ENCODE assay signal across 22 cellular contexts in the genomic region with DNA sequence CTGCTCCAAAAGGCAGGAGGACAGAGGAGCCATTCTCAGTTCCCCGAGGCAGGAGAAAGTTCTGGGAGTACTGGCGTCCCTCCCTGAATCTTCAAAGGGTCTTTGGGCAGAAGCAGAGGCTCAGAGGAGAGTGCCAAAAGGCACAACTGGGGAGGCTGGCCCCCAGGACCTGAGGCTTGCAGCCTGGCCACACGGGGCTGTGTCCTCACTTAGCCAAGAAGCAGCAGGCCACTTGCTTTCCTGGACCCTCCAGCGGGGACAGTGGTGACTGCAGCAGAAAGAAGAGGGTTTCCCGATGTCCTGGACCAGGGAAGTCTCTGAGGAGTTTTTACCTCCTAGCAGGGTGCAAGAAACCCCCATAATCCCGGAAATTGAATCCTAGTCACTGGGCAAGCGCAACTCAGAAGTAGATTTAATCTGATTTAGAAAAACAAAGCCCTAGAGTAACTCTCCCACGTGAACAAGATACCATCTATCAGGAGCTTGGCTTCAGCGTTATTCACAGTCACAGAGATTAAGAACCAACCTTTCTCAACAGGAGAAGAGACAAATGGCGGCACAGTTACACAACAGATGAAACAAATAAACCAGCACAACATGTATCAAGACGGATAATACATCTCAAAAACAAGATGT. TPM values are rescaled to one million over a fixed set of nuclear protein-coding genes. Genes with fewer than 3 reads are reported as not detected.
A peak's percentile ranks its signal among the peaks of the same experiment; 100 is the strongest.
DNase-seq lines count a peak whose midpoint lies in the region; ATAC-seq, FAIRE-seq and TF ChIP-seq lines count a peak whose summit lies in the region.
"Had no signal": no experiment of that assay in that cellular context is flagged by ENCODE, and none has a peak within 500 bp of the region (broad histone marks: within the 10 kb centered on the region; RNA-seq: fewer than 3 reads in every experiment).

No MANE protein-coding gene starts in this region.

- no peak for TF ChIP-seq RAD21 in K562 (CRISPR knock-in tag; conservative IDR thresholded peaks at IDR 0.05 in 1 of 2, IDR thresholded peaks at IDR 0.05 in 1 of 2)

- H3K4me1 Mint-ChIP-seq in activated naive CD8-positive, alpha-beta T cell treated with anti-CD3 and anti-CD28 coated beads, Interleukin-2, amount 50 U/mL, for 24 hours = no peaks in the 10 kb centered on the region
- no peaks in the 10 kb centered on the region for H3K4me1 Mint-ChIP-seq in activated naive CD8-positive, alpha-beta T cell treated with anti-CD3 and anti-CD28 coated beads for 36 hours
- H3K4me1 Mint-ChIP-seq: CD14-positive monocyte had no signal

- no peaks in the 10 kb centered on the region for H3K79me2 ChIP-seq in K562 (ENCODE audit: control insufficient read depth, insufficient read depth, low read length)

- H3K4me1 ChIP-seq in K562 (replicated peaks in 1 of 2; ENCODE audit: control insufficient read depth in 2 of 2, insufficient read depth in 2 of 2, low read length in 2 of 2) (peaks cover 2 to 11% of the 10 kb centered on the region in 2 experiments; a peak in 4 of 5 replicates), neuronal stem cell (ENCODE audit: control insufficient read depth in 2 of 2, insufficient read depth in 1 of 2, low read depth in 1 of 2, low read length in 2 of 2) (no peaks in the 10 kb centered on the region), stomach (peaks cover 0 to 4% (median 0%) of the 10 kb centered on the region in 4 donors)

- H3K36me3 ChIP-seq in K562 (ENCODE audit: control insufficient read depth, insufficient read depth, low read length) (no peaks in the 10 kb centered on the region), neuronal stem cell (replicated peaks in 1 of 2; ENCODE audit: control insufficient read depth in 2 of 2, insufficient read depth in 2 of 2, low read length in 2 of 2) (no peaks in the 10 kb centered on the region), stomach (no peaks in the 10 kb centered on the region)

- no TSS peak for BruUV-seq in K562 (replicated peaks; lab: Mats Ljungman, UMichigan)

- H2BK15ac ChIP-seq in neuronal stem cell (ENCODE audit: low read length) = no peak overlapping the region

- no peak overlapping the region for H3K4ac ChIP-seq in neuronal stem cell (ENCODE audit: low read length)

- H2BK5ac ChIP-seq in neuronal stem cell (ENCODE audit: low read length) = no peak overlapping the region

- H3K4me3 ChIP-seq in K562 (no peak overlapping the region), neuronal stem cell (ENCODE audit: low read length in 2 of 2) (no peak overlapping the region), stomach (no peak overlapping the region)
- H3K4me3 ChIP-seq: PC-9, SK-N-MC had no signal

- TF ChIP-seq POLR2A in K562 (conservative IDR thresholded peaks at IDR 0.05) (no peak), stomach (IDR thresholded peaks at IDR 0.05) (no peak)

- H3K23ac ChIP-seq in neuronal stem cell (ENCODE audit: low read depth, low read length, poor library complexity) = no peak overlapping the region

- peaks cover 7% of the 10 kb centered on the region for H3K27me3 Mint-ChIP-seq in activated naive CD8-positive, alpha-beta T cell treated with anti-CD3 and anti-CD28 coated beads, Interleukin-2, amount 50 U/mL, for 24 hours
- peaks cover 20% of the 10 kb centered on the region for H3K27me3 Mint-ChIP-seq in activated naive CD8-positive, alpha-beta T cell treated with anti-CD3 and anti-CD28 coated beads for 36 hours

- H3K27ac ChIP-seq in K562 (ENCODE audit: extremely low read depth, low read depth, low read length) (no peak overlapping the region), neuronal stem cell (replicated peaks; ENCODE audit: low read length) (no peak overlapping the region), stomach (no peak overlapping the region)
- H3K27ac ChIP-seq: PC-9, SK-N-MC had no signal

- H2BK120ac ChIP-seq in neuronal stem cell (ENCODE audit: low read depth, low read length) = no peak overlapping the region

- H3K4me2 ChIP-seq in K562 (ENCODE audit: insufficient read depth, low read length) = no peak overlapping the region
- no peak overlapping the region for H3K4me2 ChIP-seq in neuronal stem cell (ENCODE audit: insufficient read depth, low read length, poor library complexity, severe bottlenecking)
- H3K4me2 ChIP-seq: PC-9 had no signal

- no peaks in the 10 kb centered on the region for H3K9me1 ChIP-seq in K562 (ENCODE audit: control insufficient read depth, insufficient read depth, low read length)

- H3K4me3 Mint-ChIP-seq in activated naive CD8-positive, alpha-beta T cell treated with anti-CD3 and anti-CD28 coated beads, Interleukin-2, amount 50 U/mL, for 24 hours = no peak overlapping the region
- H3K4me3 Mint-ChIP-seq in activated naive CD8-positive, alpha-beta T cell treated with anti-CD3 and anti-CD28 coated beads for 36 hours = no peak overlapping the region
- H3K4me3 Mint-ChIP-seq: CD14-positive monocyte, HFFc6 had no signal

- H3K14ac ChIP-seq in neuronal stem cell (ENCODE audit: low read length) = no peak overlapping the region

- no peaks in the 10 kb centered on the region for H3K9me3 ChIP-seq in K562 (replicated peaks; ENCODE audit: control insufficient read depth, insufficient read depth, low read depth, low read length)
- H3K9me3 ChIP-seq in neuronal stem cell (replicated peaks in 1 of 2; ENCODE audit: control insufficient read depth in 2 of 2, insufficient read depth in 1 of 2, low read depth in 1 of 2, low read length in 2 of 2) = no peaks in the 10 kb centered on the region
- no peaks in the 10 kb centered on the region for H3K9me3 ChIP-seq in stomach

- H3K9ac ChIP-seq in K562 (ENCODE audit: insufficient read depth in 1 of 2, low read depth in 2 of 2, low read length in 2 of 2) (no peak overlapping the region), neuronal stem cell (ENCODE audit: low read depth, low read length, poor library complexity) (no peak overlapping the region)

- no peak overlapping the region for H2BK12ac ChIP-seq in neuronal stem cell (ENCODE audit: low read length)

- FAIRE-seq in K562 (lab: Jason Lieb, UNC) = no peak
- FAIRE-seq: H54 had no signal

- TF ChIP-seq EP300 in K562 (IDR thresholded peaks at IDR 0.05; ENCODE audit: low read length) (no peak), stomach (IDR thresholded peaks at IDR 0.05) (no peak)

- WGBS in K562 (ENCODE audit: insufficient coverage, low coverage, missing lambda C conversion rate) = 2% methylated on average over 11 of the region's 11 CpGs
- WGBS in neuronal stem cell (ENCODE audit: extremely low coverage in 2 of 2, insufficient read length in 2 of 2, insufficient replicate concordance in 1 of 2), 2 donors = no CpG with 5 or more reads among the region's 11 CpGs
- WGBS in stomach, 5 donors = 41 to 69% (median 50%) methylated on average over 11 of the region's 11 CpGs

- H2AFZ ChIP-seq in K562 (ENCODE audit: low read depth, low read length) = no peak overlapping the region
- H2AFZ ChIP-seq in neuronal stem cell (ENCODE audit: low read length) = peak overlapping the region; percentile 68
- H2AFZ ChIP-seq: PC-9 had no signal

- in situ Hi-C loops in K562 (cut with MboI) = no loop called here

- peaks cover 5% of the 10 kb centered on the region; the same call in 1 of the 2 replicates for H4K20me1 ChIP-seq in K562 (replicated peaks; ENCODE audit: control insufficient read depth, insufficient read depth, low read length)

- H2AK5ac ChIP-seq in neuronal stem cell (ENCODE audit: low read depth, low read length) = peak overlapping the region; percentile 84

- H3K27ac Mint-ChIP-seq in activated naive CD8-positive, alpha-beta T cell treated with anti-CD3 and anti-CD28 coated beads, Interleukin-2, amount 50 U/mL, for 24 hours = no peak overlapping the region
- H3K27ac Mint-ChIP-seq in activated naive CD8-positive, alpha-beta T cell treated with anti-CD3 and anti-CD28 coated beads for 36 hours = no peak overlapping the region
- H3K27ac Mint-ChIP-seq: CD14-positive monocyte, HFFc6 had no signal

- no peaks in the 10 kb centered on the region for H3K9me3 Mint-ChIP-seq in activated naive CD8-positive, alpha-beta T cell treated with anti-CD3 and anti-CD28 coated beads, Interleukin-2, amount 50 U/mL, for 24 hours
- no peaks in the 10 kb centered on the region for H3K9me3 Mint-ChIP-seq in activated naive CD8-positive, alpha-beta T cell treated with anti-CD3 and anti-CD28 coated beads for 36 hours
- H3K9me3 Mint-ChIP-seq: CD14-positive monocyte, HFFc6 had no signal

- POLR2A ChIA-PET in K562 (lab: Yijun Ruan, JAX) = interaction anchor here (1.3 kb wide), 1 partner anchor 11 kb away, joined by 3 read pairs; no protein-coding TSS in a partner anchor

- peak overlapping the region; percentile 89 for H3K18ac ChIP-seq in neuronal stem cell (ENCODE audit: low read length)

- DNase-seq in activated naive CD8-positive, alpha-beta T cell treated with anti-CD3 and anti-CD28 coated beads, Interleukin-2, amount 50 U/mL, for 24 hours = no peak
- no peak for DNase-seq in activated naive CD8-positive, alpha-beta T cell treated with anti-CD3 and anti-CD28 coated beads for 36 hours
- peak; percentile 89 for DNase-seq in NCI-H82 (lab: John Stamatoyannopoulos, UW)
- DNase-seq in K562 (ENCODE audit: extremely low read depth in 1 of 4, low spot score in 3 of 4) = no peak
- no peak for DNase-seq in neuronal stem cell (ENCODE audit: low spot score)
- DNase-seq in stomach = no peak
- DNase-seq in NCI-H510A treated with DMSO at 0.1 percent for 48 hours (lab: John Stamatoyannopoulos, UW) = no peak
- DNase-seq in NCI-H524 treated with DMSO at 0.1 percent for 48 hours (lab: John Stamatoyannopoulos, UW) = no peak
- DNase-seq: EL, HFFc6, KG1, NCI-H1092 treated with DMSO at 0.1 percent for 48 hours, NCI-H1436 treated with DMSO at 0.1 percent for 48 hours, NCI-H1930, NCI-H2227 treated with DMSO at 0.1 percent for 48 hours, NCI-H526, PC-9, RPMI8226, SHP77 had no signal

- H4K8ac ChIP-seq in neuronal stem cell (ENCODE audit: low read depth, low read length) = no peak overlapping the region

- H3K79me1 ChIP-seq in neuronal stem cell (ENCODE audit: low read depth, low read length) = peaks cover 3% of the 10 kb centered on the region

- peaks cover 39 to 73% of the 10 kb centered on the region in 2 experiments for H3K27me3 ChIP-seq in K562 (ENCODE audit: control insufficient read depth in 2 of 2, insufficient read depth in 2 of 2, low read length in 2 of 2)
- peaks cover 0 to 6% (median 0%) of the 10 kb centered on the region in 3 experiments for H3K27me3 ChIP-seq in neuronal stem cell (ENCODE audit: control insufficient read depth in 3 of 3, insufficient read depth in 3 of 3, low read depth in 1 of 3, low read length in 3 of 3)
- peaks cover 0 to 26% (median 5%) of the 10 kb centered on the region in 3 donors for H3K27me3 ChIP-seq in stomach

- no peaks in the 10 kb centered on the region for H3K36me3 Mint-ChIP-seq in activated naive CD8-positive, alpha-beta T cell treated with anti-CD3 and anti-CD28 coated beads, Interleukin-2, amount 50 U/mL, for 24 hours (ENCODE audit: low read depth)
- H3K36me3 Mint-ChIP-seq in activated naive CD8-positive, alpha-beta T cell treated with anti-CD3 and anti-CD28 coated beads for 36 hours = no peaks in the 10 kb centered on the region
- H3K36me3 Mint-ChIP-seq: CD14-positive monocyte had no signal

- intact Hi-C loops in K562 (cut with micrococcal nuclease) (no loop called here), stomach (cut with DNase I; ENCODE audit: low total_unique reads) (no loop called here)

- H4K91ac ChIP-seq in neuronal stem cell (ENCODE audit: low read depth, low read length, poor library complexity) = no peak overlapping the region

- peak in 1 of 3 experiments; percentile 49; a peak in 2 of 6 replicates for TF ChIP-seq CTCF in K562 (IDR thresholded peaks at IDR 0.05 in 2 of 3, conservative IDR thresholded peaks at IDR 0.05 in 1 of 3; ENCODE audit: insufficient read depth in 2 of 3, low read depth in 1 of 3, low read length in 3 of 3)
- TF ChIP-seq CTCF in stomach (IDR thresholded peaks at IDR 0.05) = no peak

- CTCF ChIA-PET in K562 (lab: Yijun Ruan, JAX; ENCODE audit: low intra/inter-chr PET ratio) = no interaction called here

- peak; percentile 10 for ATAC-seq in activated naive CD8-positive, alpha-beta T cell treated with anti-CD3 and anti-CD28 coated beads, Interleukin-2, amount 50 U/mL, for 24 hours
- ATAC-seq in K562 = peak; percentile 47

RNA-seq across cellular contexts. Expression of gene BCO1, which starts 25.5 kb away (rescaled TPM):
- total RNA-seq in activated naive CD8-positive, alpha-beta T cell treated with anti-CD3 and anti-CD28 coated beads for 36 hours = not detected
- total RNA-seq in K562 (2011; cell fraction: chromatin; rRNA removed; ENCODE audit: low replicate concordance) = not detected in 2 replicates
- not detected in 2 replicates for total RNA-seq in K562 (2011; cell fraction: nucleolus; rRNA removed)
- not detected in 2 replicates for total RNA-seq in K562 (2011; cell fraction: nucleoplasm; rRNA removed)
- total RNA-seq in K562 (2014; rRNA removed) = not detected in 2 replicates
- total RNA-seq in K562 (2014; rRNA removed; fragmentation: Illumina TruSeq; extraction: Trizol) = not detected in 2 replicates
- total RNA-seq in K562 (2015; rRNA removed; fragmentation: Illumina TruSeq; extraction: Trizol) = not detected in 2 replicates
- total RNA-seq in K562 (2021) = not detected in 2 replicates
- polyA plus RNA-seq in K562 (2011; rRNA removed) = not detected in 2 replicates
- polyA plus RNA-seq in K562 (2011; cell fraction: cytosol; rRNA removed) = not detected in 2 replicates
- not detected in 2 replicates for polyA plus RNA-seq in K562 (2011; cell fraction: nucleus; rRNA removed)
- not detected in 2 replicates for polyA plus RNA-seq in K562 (2012)
- polyA plus RNA-seq in K562 (2014; fragmentation: Illumina TruSeq; extraction: Trizol) = not detected in 2 replicates
- polyA plus RNA-seq in K562 (2014; fragmentation: Nextera tagmentation; extraction: Ambion mirVana) = not detected
- not detected in 2 replicates for polyA plus RNA-seq in K562 (2014; rRNA removed)
- not detected in 2 replicates for polyA minus RNA-seq in K562 (2011; rRNA and poly(A)+ RNA removed)
- polyA minus RNA-seq in K562 (2011; cell fraction: cytosol; rRNA and poly(A)+ RNA removed) = not detected in 2 replicates
- not detected in 2 replicates for polyA minus RNA-seq in K562 (2011; cell fraction: nucleus; rRNA and poly(A)+ RNA removed)
- 0.20 TPM for polyA plus RNA-seq in neuronal stem cell (2013, experiment 1 of 2)
- polyA plus RNA-seq in neuronal stem cell (2013, experiment 2 of 2) = 0.17 TPM
- 1 to 10 TPM in 2 of 5 donors, not detected in 3; 2.2 to 5.8 TPM for total RNA-seq in stomach
- 1 to 10 TPM in 1 of 3 donors, under 1 TPM in 2; 0.38 to 2.1 (median 0.44) TPM for polyA plus RNA-seq in stomach
- total RNA-seq: HFFc6 had no signal
- polyA plus RNA-seq: CD14-positive monocyte had no signal
